Comparison of ENCODE assay signal across 17 cellular contexts in genomic region chr16:71423865-71424264, GRCh38. TPM values are rescaled to one million over a fixed set of nuclear protein-coding genes. Genes with fewer than 3 reads are reported as not detected.
A peak's percentile ranks its signal among the peaks of the same experiment; 100 is the strongest.
DNase-seq lines count a peak whose midpoint lies in the region; ATAC-seq and TF ChIP-seq lines count a peak whose summit lies in the region.
"Had no signal": no experiment of that assay in that cellular context is flagged by ENCODE, and none has a peak within 500 bp of the region (broad histone marks: within the 10 kb centered on the region; RNA-seq: fewer than 3 reads in every experiment).

No MANE protein-coding gene starts in this region.

- no peak overlapping the region for H3K23ac ChIP-seq in neuronal stem cell (ENCODE audit: low read depth, low read length, poor library complexity)

- no peak for TF ChIP-seq CTCF in testis (IDR thresholded peaks at IDR 0.05)

- H3K27me3 ChIP-seq in neuronal stem cell (ENCODE audit: control insufficient read depth in 3 of 3, insufficient read depth in 3 of 3, low read depth in 1 of 3, low read length in 3 of 3) (peaks cover 0 to 29% (median 5%) of the 10 kb centered on the region in 3 experiments), testis (no peaks in the 10 kb centered on the region)
- H3K27me3 ChIP-seq in naive thymus-derived CD4-positive, alpha-beta T cell (ENCODE audit: control insufficient read depth in 2 of 2, insufficient read depth in 2 of 2, low read length in 2 of 2) = peaks cover 0 to 6% of the 10 kb centered on the region in 2 donors

- POLR2A ChIA-PET in naive thymus-derived CD4-positive, alpha-beta T cell (lab: Charles Lee) = no interaction called here

- no peak overlapping the region for H3K18ac ChIP-seq in neuronal stem cell (ENCODE audit: low read length)

- H2BK120ac ChIP-seq in neuronal stem cell (ENCODE audit: low read depth, low read length) = no peak overlapping the region

- no peak overlapping the region for H2AFZ ChIP-seq in neuronal stem cell (ENCODE audit: low read length)

- peaks cover 38 to 52% (median 45%) of the 10 kb centered on the region in 5 donors for H3K27me3 Mint-ChIP-seq in naive thymus-derived CD4-positive, alpha-beta T cell

- DNase-seq in activated effector memory CD4-positive, alpha-beta T cell treated with anti-CD3 and anti-CD28 coated beads, Interleukin-2, amount 50 U/mL, for 16 hours = peak; percentile 21
- no peak for DNase-seq in activated effector memory CD4-positive, alpha-beta T cell treated with Interleukin-2 at 50 U/mL for 16 hours
- no peak for DNase-seq in neuronal stem cell (ENCODE audit: low spot score)
- DNase-seq in testis = peak; percentile 5
- no peak for DNase-seq in SW 1271 (lab: John Stamatoyannopoulos, UW)
- DNase-seq in naive thymus-derived CD4-positive, alpha-beta T cell = no peak
- no peak for DNase-seq in nucleus accumbens (lab: John Stamatoyannopoulos, UW)
- DNase-seq: AML-193; Caco-2; CD4-positive, alpha-beta T cell had no signal

- no peaks in the 10 kb centered on the region for H3K36me3 Mint-ChIP-seq in naive thymus-derived CD4-positive, alpha-beta T cell

- H3K4me3 Mint-ChIP-seq in naive thymus-derived CD4-positive, alpha-beta T cell = no peak overlapping the region
- H3K4me3 Mint-ChIP-seq: CD4-positive, alpha-beta T cell had no signal

- no peak overlapping the region for H4K8ac ChIP-seq in neuronal stem cell (ENCODE audit: low read depth, low read length)

- H2BK15ac ChIP-seq in neuronal stem cell (ENCODE audit: low read length) = no peak overlapping the region

- peak overlapping the region in 1 of 9 donors; percentile 12 for H3K27ac Mint-ChIP-seq in naive thymus-derived CD4-positive, alpha-beta T cell
- H3K27ac Mint-ChIP-seq: CD4-positive, alpha-beta T cell had no signal

- no peak overlapping the region for H2BK5ac ChIP-seq in neuronal stem cell (ENCODE audit: low read length)

- H3K27ac ChIP-seq in neuronal stem cell (replicated peaks; ENCODE audit: low read length) (no peak overlapping the region), testis (no peak overlapping the region)
- no peak overlapping the region for H3K27ac ChIP-seq in naive thymus-derived CD4-positive, alpha-beta T cell (ENCODE audit: low read depth, low read length)
- H3K27ac ChIP-seq: 22Rv1, A549, C4-2B had no signal

- H3K9me3 Mint-ChIP-seq in naive thymus-derived CD4-positive, alpha-beta T cell = peaks cover 0 to 6% (median 0%) of the 10 kb centered on the region in 11 donors
- H3K9me3 Mint-ChIP-seq: CD4-positive, alpha-beta T cell had no signal

- no peak overlapping the region for H4K91ac ChIP-seq in neuronal stem cell (ENCODE audit: low read depth, low read length, poor library complexity)

- H3K4me1 ChIP-seq in neuronal stem cell (ENCODE audit: control insufficient read depth in 2 of 2, insufficient read depth in 1 of 2, low read depth in 1 of 2, low read length in 2 of 2) = peaks cover 0 to 7% of the 10 kb centered on the region in 2 donors
- no peaks in the 10 kb centered on the region for H3K4me1 ChIP-seq in testis
- no peaks in the 10 kb centered on the region for H3K4me1 ChIP-seq in naive thymus-derived CD4-positive, alpha-beta T cell (ENCODE audit: control insufficient read depth in 2 of 2, insufficient read depth in 2 of 2, low read length in 2 of 2)
- H3K4me1 ChIP-seq: Caco-2, HAP-1 had no signal

- H3K14ac ChIP-seq in neuronal stem cell (ENCODE audit: low read length) = no peak overlapping the region

- no CpG with 5 or more reads among the region's 7 CpGs for WGBS in neuronal stem cell (ENCODE audit: extremely low coverage in 2 of 2, insufficient read length in 2 of 2, insufficient replicate concordance in 1 of 2), 2 donors
- WGBS in testis, 2 donors = 78 to 82% methylated on average over 7 of the region's 7 CpGs

- H3K4ac ChIP-seq in neuronal stem cell (ENCODE audit: low read length) = no peak overlapping the region

- H3K4me3 ChIP-seq in neuronal stem cell (ENCODE audit: low read length in 2 of 2) (no peak overlapping the region), testis (no peak overlapping the region)
- H3K4me3 ChIP-seq in naive thymus-derived CD4-positive, alpha-beta T cell (ENCODE audit: low read length) = no peak overlapping the region
- H3K4me3 ChIP-seq: A549, HAP-1 had no signal

- H2BK12ac ChIP-seq in neuronal stem cell (ENCODE audit: low read length) = no peak overlapping the region

- intact Hi-C loops in testis (cut with DNase I; ENCODE audit: low total_unique reads) = no loop called here
- intact Hi-C loops in naive thymus-derived CD4-positive, alpha-beta T cell (cut with micrococcal nuclease) = no loop called here

- no peak for TF ChIP-seq POLR2A in testis (IDR thresholded peaks at IDR 0.05)

- peaks cover 0 to 18% (median 4%) of the 10 kb centered on the region in 7 donors for H3K4me1 Mint-ChIP-seq in naive thymus-derived CD4-positive, alpha-beta T cell

- no peaks in the 10 kb centered on the region for H3K9me3 ChIP-seq in neuronal stem cell (replicated peaks in 1 of 2; ENCODE audit: control insufficient read depth in 2 of 2, insufficient read depth in 1 of 2, low read depth in 1 of 2, low read length in 2 of 2)
- H3K9me3 ChIP-seq in testis = no peaks in the 10 kb centered on the region
- H3K9me3 ChIP-seq in naive thymus-derived CD4-positive, alpha-beta T cell (ENCODE audit: control insufficient read depth in 2 of 3, low read length in 3 of 3) = no peaks in the 10 kb centered on the region
- H3K9me3 ChIP-seq: HAP-1 had no signal

- peak overlapping the region; percentile 73 for H2AK5ac ChIP-seq in neuronal stem cell (ENCODE audit: low read depth, low read length)

- CTCF ChIA-PET in naive thymus-derived CD4-positive, alpha-beta T cell (lab: Charles Lee) = interaction anchor here (2.5 kb wide), 1 partner anchor 12 kb away, joined by 13 read pairs; no protein-coding TSS in a partner anchor

- no peaks in the 10 kb centered on the region for H3K79me1 ChIP-seq in neuronal stem cell (ENCODE audit: low read depth, low read length)

- no peak for ATAC-seq in naive thymus-derived CD4-positive, alpha-beta T cell
- ATAC-seq: A549 had no signal

- H3K9ac ChIP-seq in neuronal stem cell (ENCODE audit: low read depth, low read length, poor library complexity) = no peak overlapping the region

- no peak overlapping the region for H3K4me2 ChIP-seq in neuronal stem cell (ENCODE audit: insufficient read depth, low read length, poor library complexity, severe bottlenecking)
- H3K4me2 ChIP-seq: A549 had no signal

- no peaks in the 10 kb centered on the region for H3K36me3 ChIP-seq in neuronal stem cell (replicated peaks in 1 of 2; ENCODE audit: control insufficient read depth in 2 of 2, insufficient read depth in 2 of 2, low read length in 2 of 2)
- H3K36me3 ChIP-seq in testis (ENCODE audit: low read depth, missing control alignments) = no peaks in the 10 kb centered on the region
- no peaks in the 10 kb centered on the region for H3K36me3 ChIP-seq in naive thymus-derived CD4-positive, alpha-beta T cell (ENCODE audit: control insufficient read depth in 2 of 3, insufficient read depth in 3 of 3, low read length in 3 of 3)
- H3K36me3 ChIP-seq: HAP-1 had no signal

RNA-seq across cellular contexts. Expression of gene TLE7, which starts 18.0 kb away (rescaled TPM):
- polyA plus RNA-seq in neuronal stem cell (2013, experiment 1 of 2) = not detected
- not detected for polyA plus RNA-seq in neuronal stem cell (2013, experiment 2 of 2)
- 1 to 10 TPM; 2.4 to 3.0 TPM for total RNA-seq in testis
- 1.7 TPM for polyA plus RNA-seq in testis (ENCODE audit: insufficient read depth, low read depth, low replicate concordance)
- total RNA-seq in naive thymus-derived CD4-positive, alpha-beta T cell = not detected
- polyA plus RNA-seq in naive thymus-derived CD4-positive, alpha-beta T cell = not detected
- total RNA-seq: Caco-2; CD4-positive, alpha-beta T cell; H1; HT-29 had no signal
- polyA plus RNA-seq: A549, BJ had no signal

RNA-seq across cellular contexts. Expression of gene ZNF23, which starts 38.2 kb away (rescaled TPM):
- 8.0 TPM for polyA plus RNA-seq in neuronal stem cell (2013, experiment 1 of 2)
- 8.5 TPM for polyA plus RNA-seq in neuronal stem cell (2013, experiment 2 of 2)
- total RNA-seq in testis = 10 to 100 TPM; 14.5 to 16.3 TPM
- polyA plus RNA-seq in testis (ENCODE audit: insufficient read depth, low read depth, low replicate concordance) = 10.9 TPM
- total RNA-seq in naive thymus-derived CD4-positive, alpha-beta T cell = 10 to 100 TPM in 2 of 5 experiments, 1 to 10 TPM in 3; 6.5 to 16.0 (median 8.8) TPM
- polyA plus RNA-seq in naive thymus-derived CD4-positive, alpha-beta T cell = 1 to 10 TPM; 7.1 to 7.5 TPM

Comparison
In these comparisons a context has a peak if more than half of its experiments do, and no peak if none do; other contexts are left out.
1. DNase-seq: peak in activated effector memory CD4-positive, alpha-beta T cell treated with anti-CD3 and anti-CD28 coated beads, Interleukin-2, amount 50 U/mL, for 16 hours (single experiment) and testis (single experiment); none in activated effector memory CD4-positive, alpha-beta T cell treated with Interleukin-2 at 50 U/mL for 16 hours (single experiment), neuronal stem cell (single experiment), SW 1271 (0 of 2), naive thymus-derived CD4-positive, alpha-beta T cell (0 of 9) and nucleus accumbens (0 of 56).